ENCODE assay signal across 8 cellular contexts in the genomic region with DNA sequence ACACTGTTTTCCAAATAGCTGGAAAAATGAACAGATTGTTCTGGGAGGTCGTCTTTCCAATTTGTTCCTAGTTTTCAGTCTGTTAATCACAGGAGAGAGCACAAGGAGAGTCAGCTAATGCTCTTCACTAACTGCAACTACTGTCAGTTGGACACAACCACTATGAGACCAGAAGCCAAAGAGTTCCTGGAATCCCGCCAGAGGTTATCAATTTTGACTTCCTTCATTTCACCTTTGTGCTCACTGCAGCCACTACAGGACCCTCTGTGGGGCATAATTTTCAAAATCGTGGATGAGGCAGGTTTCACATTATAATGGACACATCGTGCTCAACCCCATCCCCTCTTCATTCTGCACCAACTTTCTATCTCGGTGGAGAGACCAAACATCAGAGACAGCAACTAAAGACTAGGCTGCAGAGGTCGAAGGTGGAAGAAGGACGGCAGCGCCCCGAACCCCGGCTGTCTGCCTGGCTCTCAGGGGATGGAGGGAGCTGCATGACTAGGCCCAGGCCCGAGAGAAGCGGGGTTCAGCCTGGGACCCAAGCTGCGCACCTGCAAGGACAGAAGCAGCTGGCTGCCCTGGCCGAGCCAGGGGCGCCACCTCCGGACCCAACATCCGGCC. TPM values are rescaled to one million over a fixed set of nuclear protein-coding genes. Genes with fewer than 3 reads are reported as not detected.
DNase-seq lines count a peak whose midpoint lies in the region; ATAC-seq and TF ChIP-seq lines count a peak whose summit lies in the region.

No MANE protein-coding gene starts in this region.

- H3K14ac ChIP-seq in IMR-90 (replicated peaks; ENCODE audit: low read depth, low read length), result peak overlapping the region; percentile 61

- H3K4me3 ChIP-seq in CD8-positive, alpha-beta memory T cell (ENCODE audit: low read length), result peak overlapping the region; percentile 71
- H3K4me3 ChIP-seq in IMR-90 (ENCODE audit: insufficient read depth, low read depth, low read length), result peak overlapping the region; percentile 79
- H3K4me3 ChIP-seq in ascending aorta, result peak overlapping the region; percentile 85 to 98
- H3K4me3 ChIP-seq in lung, result peak overlapping the region; percentile 82

- H2AFZ ChIP-seq in IMR-90 (replicated peaks; ENCODE audit: low read length, poor library complexity), result peak overlapping the region; percentile 100

- H2BK5ac ChIP-seq in IMR-90 (ENCODE audit: low read depth, low read length, poor library complexity, severe bottlenecking), result peak overlapping the region; percentile 59

- no peak overlapping the region for H2BK15ac ChIP-seq in IMR-90 (ENCODE audit: low read depth, low read length)

- no peaks in the 10 kb centered on the region for H3K9me3 ChIP-seq in CD8-positive, alpha-beta memory T cell (ENCODE audit: low read length)
- no peaks in the 10 kb centered on the region for H3K9me3 ChIP-seq in IMR-90 (ENCODE audit: control insufficient read depth, insufficient read depth, low read length)
- no peaks in the 10 kb centered on the region for H3K9me3 ChIP-seq in ascending aorta
- no peaks in the 10 kb centered on the region for H3K9me3 ChIP-seq in lung (ENCODE audit: control insufficient read depth in 2 of 2, insufficient read depth in 1 of 2, low read length in 1 of 2)

- DNase-seq in CD8-positive, alpha-beta memory T cell, result no peak
- no peak for DNase-seq in IMR-90
- no peak for DNase-seq in ascending aorta (ENCODE audit: low spot score in 2 of 2)
- no peak for DNase-seq in lung (ENCODE audit: low spot score)
- DNase-seq in NCI-H2227 treated with DMSO at 0.1 percent for 48 hours (lab: John Stamatoyannopoulos, UW), result no peak
- DNase-seq in NCI-H1048 (lab: John Stamatoyannopoulos, UW), result no peak
- no peak for DNase-seq in MV-4-11 (lab: John Stamatoyannopoulos, UW)

- peak overlapping the region; percentile 58 to 91; a peak in 3 of 4 replicates for H4K8ac ChIP-seq in IMR-90 (ENCODE audit: low read depth in 2 of 2, low read length in 2 of 2)

- peak overlapping the region; percentile 8; the same call in 1 of the 2 replicates for H4K5ac ChIP-seq in IMR-90 (ENCODE audit: low read depth, low read length)

- WGBS in IMR-90 (ENCODE audit: extremely low coverage in 2 of 2, insufficient read length in 1 of 2), 2 experiments, result 0% methylated on average over 10 of the region's 17 CpGs; no CpG with 5 or more reads in 1 of the 2 experiments
- WGBS in lung, 2 donors, result 1 to 3% methylated on average over 13 to 17 of the region's 17 CpGs

- H3K27ac Mint-ChIP-seq in CD8-positive, alpha-beta memory T cell, result peak overlapping the region; percentile 69 to 98 (median 92)

- no peak for TF ChIP-seq POLR2A in IMR-90 (IDR thresholded peaks at IDR 0.05; ENCODE audit: low read depth, low read length)

- in situ Hi-C loops in IMR-90 (cut with MboI; ENCODE audit: low sequenced_read_pairs), result no loop called here

- no peak for ATAC-seq in IMR-90 (ENCODE audit: low read depth)
- no peak for ATAC-seq in lung (ENCODE audit: insufficient read depth, low FRiP score)
- no peak for ATAC-seq in HG03354 (IDR thresholded peaks at IDR 0.05; ENCODE audit: poor library complexity, severe bottlenecking, unreplicated experiment)

- peaks cover 31% of the 10 kb centered on the region for H3K4me1 ChIP-seq in CD8-positive, alpha-beta memory T cell (ENCODE audit: insufficient read depth, low read length)
- H3K4me1 ChIP-seq in IMR-90 (ENCODE audit: control insufficient read depth, insufficient read depth, low read length) (peaks cover 10% of the 10 kb centered on the region), ascending aorta (peaks cover 4 to 45% of the 10 kb centered on the region in 2 donors), lung (ENCODE audit: control insufficient read depth in 2 of 2, insufficient read depth in 2 of 2, low read length in 2 of 2) (peaks cover 0 to 12% of the 10 kb centered on the region in 2 donors)

- no TSS peak for BruUV-seq in IMR-90 (replicated peaks; lab: Mats Ljungman, UMichigan)

- intact Hi-C loops in IMR-90 (cut with micrococcal nuclease), result loop anchor here (2.0 kb wide), 1 partner anchor 364 kb away; a partner anchor contains a TSS
- intact Hi-C loops in ascending aorta (cut with DNase I), result loop anchor here (2.0 to 5.0 kb wide), 6 partner anchors 18 to 364 kb away; a partner anchor contains a TSS

- no peak overlapping the region for H3K56ac ChIP-seq in IMR-90 (ENCODE audit: extremely low read depth, insufficient read depth, low read length)

- 0 out of 2 replicates have a peak overlapping the region, but pooled peaks have one; percentile 4 for H2BK120ac ChIP-seq in IMR-90 (ENCODE audit: low read depth, low read length)

- H3K36me3 ChIP-seq in CD8-positive, alpha-beta memory T cell (ENCODE audit: insufficient read depth, low read length), result peaks cover 10% of the 10 kb centered on the region
- H3K36me3 ChIP-seq in IMR-90 (ENCODE audit: control insufficient read depth, insufficient read depth, low read length), result peaks cover 14% of the 10 kb centered on the region
- H3K36me3 ChIP-seq in ascending aorta, result peaks cover 14 to 24% of the 10 kb centered on the region in 2 donors
- peaks cover 4 to 13% of the 10 kb centered on the region in 2 donors for H3K36me3 ChIP-seq in lung (ENCODE audit: control insufficient read depth in 2 of 2, insufficient read depth in 2 of 2, low read length in 2 of 2)

- no peaks in the 10 kb centered on the region for H3K27me3 Mint-ChIP-seq in CD8-positive, alpha-beta memory T cell

- no peak for TF ChIP-seq RAD21 in IMR-90 (IDR thresholded peaks at IDR 0.05; ENCODE audit: low read length)

- H3K4ac ChIP-seq in IMR-90 (ENCODE audit: low read depth, low read length), result peak overlapping the region; percentile 71

- H3K9ac ChIP-seq in IMR-90 (ENCODE audit: low read depth, low read length), result peak overlapping the region; percentile 64

- H3K18ac ChIP-seq in IMR-90 (ENCODE audit: low read depth, low read length), result no peak overlapping the region

- peaks cover 32% of the 10 kb centered on the region for H4K20me1 ChIP-seq in IMR-90 (ENCODE audit: insufficient read depth, low read length)

- H3K9me3 Mint-ChIP-seq in CD8-positive, alpha-beta memory T cell, result no peaks in the 10 kb centered on the region

- no peaks in the 10 kb centered on the region for H3K27me3 ChIP-seq in CD8-positive, alpha-beta memory T cell (ENCODE audit: insufficient read depth, low read length, poor library complexity, severe bottlenecking)
- H3K27me3 ChIP-seq in IMR-90 (ENCODE audit: control insufficient read depth, insufficient read depth, low read length) (no peaks in the 10 kb centered on the region), ascending aorta (no peaks in the 10 kb centered on the region), lung (ENCODE audit: control insufficient read depth, insufficient read depth) (no peaks in the 10 kb centered on the region)

- peak overlapping the region; percentile 83 for H3K27ac ChIP-seq in CD8-positive, alpha-beta memory T cell (ENCODE audit: low read depth, low read length)
- H3K27ac ChIP-seq in IMR-90 (ENCODE audit: insufficient read depth, low read length), result peak overlapping the region; percentile 99
- peak overlapping the region; percentile 95 to 97 for H3K27ac ChIP-seq in ascending aorta
- peak overlapping the region; percentile 89 to 99 for H3K27ac ChIP-seq in lung (ENCODE audit: low read depth in 1 of 2, low read length in 1 of 2)

- peak overlapping the region; percentile 54; the same call in 1 of the 2 replicates for H2AK5ac ChIP-seq in IMR-90 (ENCODE audit: low read depth, low read length)

- H3K4me2 ChIP-seq in IMR-90 (ENCODE audit: low read depth, low read length), result peak overlapping the region; percentile 92

- CTCF ChIA-PET in CD8-positive, alpha-beta memory T cell (lab: Charles Lee), result interaction anchor here (1.0 to 4.2 kb wide), 12 partner anchors 8 to 170 kb away, joined by 3 to 25 read pairs (median 4); no protein-coding TSS in a partner anchor
- CTCF ChIA-PET in IMR-90 (lab: Yijun Ruan, JAX), result interaction anchor here (1.2 to 1.8 kb wide), 4 partner anchors 12 to 213 kb away, joined by 4 to 9 read pairs (median 5); a partner anchor contains a TSS

- POLR2A ChIA-PET in CD8-positive, alpha-beta memory T cell (lab: Charles Lee), result interaction anchor here (0.6 to 1.7 kb wide), 7 partner anchors 16 to 440 kb away, joined by 3 to 13 read pairs (median 4); a partner anchor contains a TSS
- POLR2A ChIA-PET in IMR-90 (lab: Charles Lee; ENCODE audit: unreplicated experiment), result interaction anchor here (0.7 to 1.8 kb wide), 3 partner anchors 31 to 105 kb away, joined by 3 to 4 read pairs (median 3); no protein-coding TSS in a partner anchor

- H3K23ac ChIP-seq in IMR-90 (ENCODE audit: low read depth, low read length), result peak overlapping the region; percentile 60; the same call in 1 of the 2 replicates

- H2AK9ac ChIP-seq in IMR-90 (replicated peaks; ENCODE audit: low read depth, low read length, poor library complexity), result peak overlapping the region; percentile 94

- no peak overlapping the region for H2BK20ac ChIP-seq in IMR-90 (ENCODE audit: low read depth, low read length)

- H4K91ac ChIP-seq in IMR-90 (ENCODE audit: insufficient read depth, low read depth, low read length), result peak overlapping the region; percentile 16; the same call in 1 of the 2 replicates

- peaks cover 6% of the 10 kb centered on the region for H3K9me1 ChIP-seq in IMR-90 (ENCODE audit: insufficient read depth, low read length)

- peaks cover 0 to 52% (median 2%) of the 10 kb centered on the region in 3 donors for H3K36me3 Mint-ChIP-seq in CD8-positive, alpha-beta memory T cell

- peak overlapping the region; percentile 94 to 100 (median 97) for H3K4me3 Mint-ChIP-seq in CD8-positive, alpha-beta memory T cell

- H3K4me1 Mint-ChIP-seq in CD8-positive, alpha-beta memory T cell, result peaks cover 53 to 77% (median 75%) of the 10 kb centered on the region in 3 donors

- dilution Hi-C loops in IMR-90 (cut with HindIII; ENCODE audit: low sequenced_read_pairs, unreplicated experiment), result no loop called here

- peaks cover 12 to 72% of the 10 kb centered on the region in 2 experiments for H3K79me1 ChIP-seq in IMR-90 (ENCODE audit: low read depth in 1 of 2, low read length in 2 of 2)

- no peak for TF ChIP-seq CTCF in IMR-90 (conservative IDR thresholded peaks at IDR 0.05; ENCODE audit: low read depth, low read length)
- no peak for TF ChIP-seq CTCF in ascending aorta (IDR thresholded peaks at IDR 0.05)
- TF ChIP-seq CTCF in lung (IDR thresholded peaks at IDR 0.05; ENCODE audit: control extremely low read depth, extremely low read depth), result no peak

RNA-seq across cellular contexts. Expression of a gene that starts 0.6 kb away (rescaled TPM):
- total RNA-seq in CD8-positive, alpha-beta memory T cell, result 10 to 100 TPM; 28.5 to 30.4 TPM
- polyA plus RNA-seq in CD8-positive, alpha-beta memory T cell, result 29.3 TPM
- total RNA-seq in IMR-90 (2012; rRNA removed) (38.0 and 49.8 TPM in 2 replicates), ascending aorta (44.9 TPM), lung (100 to 1,000 TPM in 1 of 2 donors, 10 to 100 TPM in 1; 85.6 to 121 TPM)
- polyA plus RNA-seq in IMR-90 (2012; rRNA removed) (33.9 and 38.0 TPM in 2 replicates), lung (10 to 100 TPM; 20.3 to 36.2 TPM)
- polyA plus RNA-seq in IMR-90 (2012; cell fraction: cytosol; rRNA removed), result 19.3 and 25.5 TPM in 2 replicates
- 41.2 and 65.5 TPM in 2 replicates for polyA plus RNA-seq in IMR-90 (2012; cell fraction: nucleus; rRNA removed; ENCODE audit: low replicate concordance)

RNA-seq across cellular contexts. Expression of a gene that starts 1.0 kb away (rescaled TPM):
- 10 to 100 TPM; 49.0 to 50.4 TPM for total RNA-seq in CD8-positive, alpha-beta memory T cell
- 15.7 TPM for polyA plus RNA-seq in CD8-positive, alpha-beta memory T cell
- total RNA-seq in IMR-90 (2012; rRNA removed) (9.7 and 10.0 TPM in 2 replicates), ascending aorta (20.1 TPM), lung (10 to 100 TPM; 12.4 to 31.5 TPM)
- polyA plus RNA-seq in IMR-90 (2012; rRNA removed) (38.8 and 39.0 TPM in 2 replicates), lung (10 to 100 TPM in 1 of 2 donors, 1 to 10 TPM in 1; 8.8 to 16.7 TPM)
- polyA plus RNA-seq in IMR-90 (2012; cell fraction: cytosol; rRNA removed), result 27.5 and 45.0 TPM in 2 replicates
- 25.5 and 57.7 TPM in 2 replicates for polyA plus RNA-seq in IMR-90 (2012; cell fraction: nucleus; rRNA removed; ENCODE audit: low replicate concordance)

RNA-seq across cellular contexts. Expression of a gene that starts 16.5 kb away (rescaled TPM):
- total RNA-seq in CD8-positive, alpha-beta memory T cell, result 1 to 10 TPM in 1 of 2 experiments, under 1 TPM in 1; 0.69 to 1.0 TPM
- polyA plus RNA-seq in CD8-positive, alpha-beta memory T cell, result 0.41 TPM
- total RNA-seq in IMR-90 (2012; rRNA removed) (under 0.01 TPM in 2 replicates), ascending aorta (10.2 TPM), lung (1 to 10 TPM; 1.8 to 2.5 TPM)
- polyA plus RNA-seq in IMR-90 (2012; rRNA removed) (0.09 and 0.19 TPM in 2 replicates), lung (1 to 10 TPM; 1.4 to 2.0 TPM)
- polyA plus RNA-seq in IMR-90 (2012; cell fraction: cytosol; rRNA removed), result 0.15 TPM in 1 of 2 replicates, not detected in the other
- polyA plus RNA-seq in IMR-90 (2012; cell fraction: nucleus; rRNA removed; ENCODE audit: low replicate concordance), result 1.3 and 2.0 TPM in 2 replicates
